ENCODE assay signal across 8 cellular contexts in the genomic region with DNA sequence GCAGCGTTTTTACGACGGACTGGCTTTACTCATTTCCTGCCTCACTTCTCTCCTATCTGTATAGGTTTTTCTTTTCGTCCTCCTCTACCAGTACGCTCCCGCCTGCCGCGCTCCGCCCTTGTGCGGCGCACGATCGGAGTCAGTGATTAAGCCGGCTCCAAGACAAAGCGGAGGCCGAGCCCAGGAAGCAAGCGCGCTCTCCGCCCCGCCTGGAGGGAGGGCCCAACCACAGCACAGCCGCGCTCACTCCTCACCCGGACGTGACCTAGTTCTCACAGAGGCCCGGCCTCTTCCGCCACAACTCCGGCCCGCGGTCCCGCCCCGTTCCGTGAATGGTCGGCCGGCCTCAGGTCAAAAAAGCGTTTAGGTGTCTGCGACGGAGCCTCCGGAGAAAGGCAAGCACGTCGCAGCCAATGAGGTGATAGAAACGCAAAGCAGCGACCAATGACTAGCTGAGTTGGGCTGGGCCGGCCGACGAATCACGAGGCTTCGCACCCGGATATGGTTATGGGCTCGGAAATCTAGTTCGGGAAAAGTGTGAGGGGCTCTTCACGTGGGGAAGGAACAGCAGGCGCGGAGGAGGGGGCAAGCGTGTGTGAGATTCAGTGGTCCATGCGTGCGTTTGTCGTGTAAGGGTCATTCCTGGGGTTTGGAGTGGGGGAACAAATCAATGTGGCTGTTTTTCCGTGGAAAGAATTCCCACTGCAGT. TPM values are rescaled to one million over a fixed set of nuclear protein-coding genes. Genes with fewer than 3 reads are reported as not detected.
DNase-seq lines count a peak whose midpoint lies in the region; ATAC-seq and TF ChIP-seq lines count a peak whose summit lies in the region.

A gene with protein sequence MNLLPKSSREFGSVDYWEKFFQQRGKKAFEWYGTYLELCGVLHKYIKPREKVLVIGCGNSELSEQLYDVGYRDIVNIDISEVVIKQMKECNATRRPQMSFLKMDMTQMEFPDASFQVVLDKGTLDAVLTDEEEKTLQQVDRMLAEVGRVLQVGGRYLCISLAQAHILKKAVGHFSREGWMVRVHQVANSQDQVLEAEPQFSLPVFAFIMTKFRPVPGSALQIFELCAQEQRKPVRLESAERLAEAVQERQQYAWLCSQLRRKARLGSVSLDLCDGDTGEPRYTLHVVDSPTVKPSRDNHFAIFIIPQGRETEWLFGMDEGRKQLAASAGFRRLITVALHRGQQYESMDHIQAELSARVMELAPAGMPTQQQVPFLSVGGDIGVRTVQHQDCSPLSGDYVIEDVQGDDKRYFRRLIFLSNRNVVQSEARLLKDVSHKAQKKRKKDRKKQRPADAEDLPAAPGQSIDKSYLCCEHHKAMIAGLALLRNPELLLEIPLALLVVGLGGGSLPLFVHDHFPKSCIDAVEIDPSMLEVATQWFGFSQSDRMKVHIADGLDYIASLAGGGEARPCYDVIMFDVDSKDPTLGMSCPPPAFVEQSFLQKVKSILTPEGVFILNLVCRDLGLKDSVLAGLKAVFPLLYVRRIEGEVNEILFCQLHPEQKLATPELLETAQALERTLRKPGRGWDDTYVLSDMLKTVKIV (plus strand): TSS at position 494 of the 709 bp plus-strand sequence. CDS start 308 bp downstream, outside the sequence.

- H3K36me3 Mint-ChIP-seq in activated T-helper 17 cell treated with anti-CD3 and anti-CD28 coated beads, Interleukin-2, amount 50 U/mL, for 72 hours (ENCODE audit: low read depth): peaks cover 50% of the 10 kb centered on the region
- peaks cover 9 to 14% of the 10 kb centered on the region in 2 donors for H3K36me3 Mint-ChIP-seq in naive B cell
- peaks cover 24% of the 10 kb centered on the region for H3K36me3 Mint-ChIP-seq in stimulated activated memory B cell treated with anti-CD40 and anti-IgM and Interleukin-4, amounts not matched to agents 10 μg/mL and 1 μg/mL and 100 μg/mL, for 72 hours

- ATAC-seq in activated T-helper 17 cell treated with anti-CD3 and anti-CD28 coated beads, Interleukin-2, amount 50 U/mL, for 72 hours (replicated peaks): peak; percentile 96
- peak; percentile 92 to 93 for ATAC-seq in naive B cell (ENCODE audit: low read depth in 2 of 2)
- ATAC-seq in stimulated activated memory B cell treated with anti-CD40 and anti-IgM and Interleukin-4, amounts not matched to agents 10 μg/mL and 1 μg/mL and 100 μg/mL, for 72 hours: peak; percentile 100

- H3K9me3 Mint-ChIP-seq in activated T-helper 17 cell treated with anti-CD3 and anti-CD28 coated beads, Interleukin-2, amount 50 U/mL, for 72 hours: no peaks in the 10 kb centered on the region
- peaks cover 0 to 3% (median 0%) of the 10 kb centered on the region in 7 donors for H3K9me3 Mint-ChIP-seq in naive B cell
- H3K9me3 Mint-ChIP-seq in stimulated activated memory B cell treated with anti-CD40 and anti-IgM and Interleukin-4, amounts not matched to agents 10 μg/mL and 1 μg/mL and 100 μg/mL, for 72 hours: no peaks in the 10 kb centered on the region

- H3K27ac Mint-ChIP-seq in activated T-helper 17 cell treated with anti-CD3 and anti-CD28 coated beads, Interleukin-2, amount 50 U/mL, for 72 hours: peak within 1 kb of the TSS; percentile 95
- peak within 1 kb of the TSS; percentile 95 to 99 (median 98) for H3K27ac Mint-ChIP-seq in naive B cell
- peak within 1 kb of the TSS; percentile 88 for H3K27ac Mint-ChIP-seq in stimulated activated memory B cell treated with anti-CD40 and anti-IgM and Interleukin-4, amounts not matched to agents 10 μg/mL and 1 μg/mL and 100 μg/mL, for 72 hours

- H3K4me3 ChIP-seq in LNCaP clone FGC (ENCODE audit: low read depth, low read length): peak within 1 kb of the TSS; percentile 98

- no peak for TF ChIP-seq CTCF in LNCaP clone FGC (IDR thresholded peaks at IDR 0.05; ENCODE audit: control insufficient read depth, extremely low read depth, insufficient read depth)
- no peak for TF ChIP-seq CTCF in RWPE1 (conservative IDR thresholded peaks at IDR 0.05; ENCODE audit: low read depth)

- peak within 1 kb of the TSS; percentile 89 for H3K27ac ChIP-seq in RWPE1

- CTCF ChIA-PET in RWPE1 (lab: Yijun Ruan, JAX): interaction anchor here (0.6 kb wide), 1 partner anchor 19 kb away, joined by 3 read pairs; no protein-coding TSS in a partner anchor

- no peaks in the 10 kb centered on the region for H3K27me3 Mint-ChIP-seq in activated T-helper 17 cell treated with anti-CD3 and anti-CD28 coated beads, Interleukin-2, amount 50 U/mL, for 72 hours
- H3K27me3 Mint-ChIP-seq in naive B cell: peaks cover 7 to 8% (median 7%) of the 10 kb centered on the region in 3 donors
- no peaks in the 10 kb centered on the region for H3K27me3 Mint-ChIP-seq in stimulated activated memory B cell treated with anti-CD40 and anti-IgM and Interleukin-4, amounts not matched to agents 10 μg/mL and 1 μg/mL and 100 μg/mL, for 72 hours

- H3K4me1 Mint-ChIP-seq in activated T-helper 17 cell treated with anti-CD3 and anti-CD28 coated beads, Interleukin-2, amount 50 U/mL, for 72 hours: peaks cover 39% of the 10 kb centered on the region
- H3K4me1 Mint-ChIP-seq in naive B cell: peaks cover 39 to 47% (median 44%) of the 10 kb centered on the region in 3 donors
- H3K4me1 Mint-ChIP-seq in stimulated activated memory B cell treated with anti-CD40 and anti-IgM and Interleukin-4, amounts not matched to agents 10 μg/mL and 1 μg/mL and 100 μg/mL, for 72 hours: peaks cover 47% of the 10 kb centered on the region

- peak; percentile 100 for DNase-seq in Daoy (ENCODE audit: low read depth)
- DNase-seq in GOT3 (lab: John Stamatoyannopoulos, UW): peak; percentile 100
- DNase-seq in LNCaP clone FGC (ENCODE audit: low read depth): peak; percentile 98
- DNase-seq in RWPE1 (ENCODE audit: low spot score): peak; percentile 98
- peak; percentile 99 for DNase-seq in fibroblast of gingiva (ENCODE audit: low read depth)
- peak; percentile 98 for DNase-seq in naive B cell

- POLR2A ChIA-PET in RWPE1 (lab: Yijun Ruan, JAX; ENCODE audit: low non-redundant PET): interaction anchor here (0.6 to 0.7 kb wide), 2 partner anchors 20 to 552 kb away, joined by 3 read pairs; no protein-coding TSS in a partner anchor

- peak within 1 kb of the TSS; percentile 95 for H3K4me3 Mint-ChIP-seq in activated T-helper 17 cell treated with anti-CD3 and anti-CD28 coated beads, Interleukin-2, amount 50 U/mL, for 72 hours
- H3K4me3 Mint-ChIP-seq in naive B cell: peak within 1 kb of the TSS; percentile 91 to 99 (median 98)
- H3K4me3 Mint-ChIP-seq in stimulated activated memory B cell treated with anti-CD40 and anti-IgM and Interleukin-4, amounts not matched to agents 10 μg/mL and 1 μg/mL and 100 μg/mL, for 72 hours: peak within 1 kb of the TSS; percentile 92

RNA-seq across cellular contexts. Expression of the gene that starts here (rescaled TPM):
- 46.6 and 50.6 TPM in 2 replicates for total RNA-seq in Daoy (2014; rRNA removed; shearing (Covaris generic))
- total RNA-seq in activated T-helper 17 cell treated with anti-CD3 and anti-CD28 coated beads, Interleukin-2, amount 50 U/mL, for 72 hours: 10 to 100 TPM; 77.7 to 83.1 TPM
- 10 to 100 TPM; 21.7 to 33.3 (median 28.0) TPM for polyA plus RNA-seq in naive B cell (ENCODE audit: low read depth in 6 of 6)

Comparison
In these comparisons a context has a peak if more than half of its experiments do, and no peak if none do; other contexts are left out.
1. Peak in every context shown above with its lines: DNase-seq, ATAC-seq, H3K4me3 ChIP-seq and H3K27ac ChIP-seq.